25 cellular contexts compared by ENCODE assay signal in the genomic region with DNA sequence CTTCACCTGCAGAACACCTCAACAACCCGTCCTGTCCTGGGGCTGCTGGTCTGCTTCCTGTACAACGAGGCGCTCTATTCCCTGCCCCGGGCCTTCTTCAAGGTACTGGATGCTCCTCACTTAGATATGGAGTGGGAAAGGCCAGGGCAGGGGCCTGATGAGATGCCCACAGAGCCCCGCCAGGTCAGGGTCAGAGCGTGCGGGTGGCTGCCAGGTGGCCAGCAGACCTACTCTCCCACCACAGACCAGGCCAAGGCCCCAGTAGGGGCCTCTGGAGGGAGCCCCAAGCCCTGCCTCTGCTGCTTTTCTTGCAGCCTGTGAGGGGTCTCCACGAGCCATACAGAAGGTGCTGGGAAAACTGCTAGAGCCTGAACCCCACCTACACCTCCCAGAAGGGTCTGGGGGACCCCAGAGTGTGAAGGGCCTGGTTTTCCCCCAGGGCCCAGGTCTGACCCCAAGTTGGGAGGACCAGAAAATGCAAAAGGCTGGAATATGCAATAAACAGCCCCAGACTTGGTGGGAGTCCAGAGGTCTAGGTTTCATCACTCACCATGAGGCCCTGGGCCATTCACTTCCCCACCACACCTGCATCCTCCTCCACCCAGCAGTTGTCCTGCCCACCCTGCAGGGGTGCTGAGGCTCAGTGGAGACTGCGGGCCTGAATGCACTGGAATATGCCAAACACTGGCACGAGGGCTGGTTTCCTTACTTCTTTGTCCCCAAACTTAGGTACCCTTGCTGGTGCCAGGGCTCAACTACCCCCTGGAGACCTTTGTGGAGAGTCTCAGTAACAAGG. TPM values are rescaled to one million over a fixed set of nuclear protein-coding genes. Genes with fewer than 3 reads are reported as not detected.
"Had no signal": no experiment of that assay in that cellular context is flagged by ENCODE, and none has a peak within 500 bp of the region (broad histone marks: within the 10 kb centered on the region; RNA-seq: fewer than 3 reads in every experiment).

No MANE protein-coding gene starts in this region.

- H3K4me1 ChIP-seq: heart left ventricle, parathyroid adenoma, prostate gland, right lobe of liver, spleen, suprapubic skin, thyroid gland had no signal

- H3K36me3 ChIP-seq: prostate gland had no signal

- H3K4me3 ChIP-seq: heart left ventricle, prostate gland, right lobe of liver, spleen, suprapubic skin, thyroid gland had no signal

- FAIRE-seq: endothelial cell of umbilical vein, frontal cortex, islet of Langerhans, urothelium cell line had no signal

- H3K27me3 ChIP-seq: heart left ventricle, right lobe of liver, spleen, suprapubic skin, thyroid gland had no signal

- ATAC-seq: naive thymus-derived CD8-positive, alpha-beta T cell had no signal

- H2AFZ ChIP-seq: parathyroid adenoma had no signal

- H3K9ac ChIP-seq: parathyroid adenoma had no signal

- DNase-seq: erythroblast; heart left ventricle; hippocampal formation; kidney glomerular epithelial cell; mammary epithelial cell; naive thymus-derived CD8-positive, alpha-beta T cell; right lobe of liver; spleen; stimulated activated CD4-positive, alpha-beta T cell treated with anti-CD3 and anti-CD28 coated beads, Interleukin-15, amount 100 ng/mL, for 24 hours; stimulated activated CD4-positive, alpha-beta T cell treated with anti-CD3 and anti-CD28 coated beads, Interleukin-2, amount 100 ng/mL, for 24 hours; stimulated activated CD4-positive, alpha-beta T cell treated with anti-CD3 and anti-CD28 coated beads, Interleukin-4, amount 100 ng/mL, for 4 hours; stimulated activated naive CD4-positive, alpha-beta T cell; thyroid gland had no signal

- H3K27ac ChIP-seq: heart left ventricle, parathyroid adenoma, prostate gland, right lobe of liver, spleen, suprapubic skin, thyroid gland had no signal

- H3K9me3 ChIP-seq: heart left ventricle, prostate gland, right lobe of liver, spleen, suprapubic skin, thyroid gland had no signal

- H3K79me2 ChIP-seq: parathyroid adenoma had no signal

RNA-seq across cellular contexts. Expression of a gene that starts 15.6 kb away (rescaled TPM):
- total RNA-seq: frontal cortex, glomerular endothelial cell, heart left ventricle, lower leg skin, mammary epithelial cell, mononuclear cell, prostate gland, renal cortical epithelial cell, right lobe of liver, suprapubic skin had no signal
- polyA plus RNA-seq: neural cell had no signal
